Comparison of ENCODE assay signal across 8 cellular contexts in the genomic region with DNA sequence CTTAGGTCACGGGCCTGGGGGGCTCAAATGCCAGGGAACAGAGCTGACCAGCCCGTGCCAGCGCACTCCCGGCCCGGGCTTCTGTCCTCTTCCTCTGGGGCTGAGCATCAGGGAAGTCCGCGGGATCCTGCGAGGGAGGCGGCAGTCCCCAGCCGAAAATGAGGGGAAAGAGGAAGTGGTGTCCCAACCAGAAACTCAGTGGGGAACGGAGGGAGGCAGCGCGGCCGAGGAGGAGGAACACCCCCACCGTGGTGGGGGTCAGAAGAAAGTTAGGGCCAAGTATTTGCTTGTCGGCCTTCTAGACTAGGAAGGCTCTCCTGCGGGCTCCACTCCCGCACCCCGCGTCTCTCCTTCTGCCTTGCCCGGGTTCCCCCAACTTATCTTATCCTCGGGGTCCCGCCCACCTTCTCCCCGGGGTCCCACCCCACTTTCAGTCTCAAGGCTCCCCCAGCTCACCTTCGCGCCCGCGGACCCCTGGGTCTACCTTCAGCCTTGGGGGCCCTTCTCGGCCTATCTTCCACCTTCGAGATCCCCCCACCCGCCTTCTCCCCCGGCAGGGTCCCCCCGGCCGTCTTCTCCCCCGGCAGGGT. TPM values are rescaled to one million over a fixed set of nuclear protein-coding genes. Genes with fewer than 3 reads are reported as not detected.
DNase-seq lines count a peak whose midpoint lies in the region; ATAC-seq and TF ChIP-seq lines count a peak whose summit lies in the region.

No MANE protein-coding gene starts in this region.

- H2AK5ac ChIP-seq in neuronal stem cell (ENCODE audit: low read depth, low read length) = peak overlapping the region; percentile 93

- no peak for TF ChIP-seq EP300 in gastroesophageal sphincter (IDR thresholded peaks at IDR 0.05)
- no peak for TF ChIP-seq EP300 in upper lobe of left lung (IDR thresholded peaks at IDR 0.05)

- H3K27ac ChIP-seq in Peyer's patch = peak overlapping the region; percentile 81 to 95 (median 90)
- peak overlapping the region; percentile 93 to 96 (median 94) for H3K27ac ChIP-seq in gastroesophageal sphincter
- no peak overlapping the region for H3K27ac ChIP-seq in neuronal stem cell (replicated peaks; ENCODE audit: low read length)
- peak overlapping the region; percentile 94 to 98 (median 96) for H3K27ac ChIP-seq in upper lobe of left lung

- peaks cover 17% of the 10 kb centered on the region for H3K79me1 ChIP-seq in neuronal stem cell (ENCODE audit: low read depth, low read length)

- peak overlapping the region; percentile 95 for H3K4me2 ChIP-seq in neuronal stem cell (ENCODE audit: insufficient read depth, low read length, poor library complexity, severe bottlenecking)

- peak overlapping the region; percentile 62 for H2BK5ac ChIP-seq in neuronal stem cell (ENCODE audit: low read length)

- peak overlapping the region; percentile 49; the same call in 1 of the 2 replicates for H3K9ac ChIP-seq in ES-I3 (ENCODE audit: low read depth, low read length)
- H3K9ac ChIP-seq in neuronal stem cell (ENCODE audit: low read depth, low read length, poor library complexity) = peak overlapping the region; percentile 89

- H3K36me3 ChIP-seq in ES-I3 (ENCODE audit: insufficient read depth, low read length) (no peaks in the 10 kb centered on the region), Peyer's patch (no peaks in the 10 kb centered on the region), gastroesophageal sphincter (no peaks in the 10 kb centered on the region), neuronal stem cell (replicated peaks in 1 of 2; ENCODE audit: control insufficient read depth in 2 of 2, insufficient read depth in 2 of 2, low read length in 2 of 2) (peaks cover 0 to 2% of the 10 kb centered on the region in 2 donors), upper lobe of left lung (no peaks in the 10 kb centered on the region)

- TF ChIP-seq POLR2A in Peyer's patch (IDR thresholded peaks at IDR 0.05) (peak in 1 of 2 donors; percentile 28), gastroesophageal sphincter (IDR thresholded peaks at IDR 0.05) (no peak), upper lobe of left lung (IDR thresholded peaks at IDR 0.05) (peak in 2 of 4 donors; percentile 25 to 64)

- WGBS in gastroesophageal sphincter (ENCODE audit: low coverage in 1 of 2), 2 donors = 0 to 1% methylated on average over 7 to 21 of the region's 35 CpGs
- no CpG with 5 or more reads among the region's 35 CpGs for WGBS in neuronal stem cell (ENCODE audit: extremely low coverage in 2 of 2, insufficient read length in 2 of 2, insufficient replicate concordance in 1 of 2), 2 donors
- WGBS in upper lobe of left lung, 2 donors = 0% methylated on average over 33 of the region's 35 CpGs

- no peaks in the 10 kb centered on the region for H3K27me3 ChIP-seq in Peyer's patch
- no peaks in the 10 kb centered on the region for H3K27me3 ChIP-seq in gastroesophageal sphincter
- H3K27me3 ChIP-seq in neuronal stem cell (ENCODE audit: control insufficient read depth in 3 of 3, insufficient read depth in 3 of 3, low read depth in 1 of 3, low read length in 3 of 3) = no peaks in the 10 kb centered on the region
- H3K27me3 ChIP-seq in upper lobe of left lung = no peaks in the 10 kb centered on the region

- H3K4me1 ChIP-seq in ES-I3 (ENCODE audit: insufficient read depth, low read length) (peaks cover 21% of the 10 kb centered on the region; the same call in 1 of the 2 replicates), Peyer's patch (peaks cover 0 to 46% (median 12%) of the 10 kb centered on the region in 4 donors), gastroesophageal sphincter (peaks cover 0 to 53% (median 40%) of the 10 kb centered on the region in 3 donors), neuronal stem cell (ENCODE audit: control insufficient read depth in 2 of 2, insufficient read depth in 1 of 2, low read depth in 1 of 2, low read length in 2 of 2) (peaks cover 11% of the 10 kb centered on the region in 2 donors), upper lobe of left lung (peaks cover 33 to 49% (median 36%) of the 10 kb centered on the region in 4 donors)

- DNase-seq in Peyer's patch (peak; percentile 73 to 78 (median 74)), neuronal stem cell (ENCODE audit: low spot score) (peak; percentile 6), upper lobe of left lung (peak; percentile 64 to 86), SK-N-DZ (ENCODE audit: low spot score) (no peak)
- DNase-seq in activated effector memory CD4-positive, alpha-beta T cell treated with Interleukin-2 at 50 U/mL for 16 hours = peak; percentile 40

- H3K14ac ChIP-seq in neuronal stem cell (ENCODE audit: low read length) = peak overlapping the region; percentile 94

- H3K23ac ChIP-seq in neuronal stem cell (ENCODE audit: low read depth, low read length, poor library complexity) = peak overlapping the region; percentile 75

- peak overlapping the region; percentile 94 for H2AFZ ChIP-seq in neuronal stem cell (ENCODE audit: low read length)

- H3K9me3 ChIP-seq in ES-I3 (ENCODE audit: control insufficient read depth, insufficient read depth, low read length) (no peaks in the 10 kb centered on the region), Peyer's patch (no peaks in the 10 kb centered on the region), gastroesophageal sphincter (no peaks in the 10 kb centered on the region), neuronal stem cell (replicated peaks in 1 of 2; ENCODE audit: control insufficient read depth in 2 of 2, insufficient read depth in 1 of 2, low read depth in 1 of 2, low read length in 2 of 2) (peaks cover 0 to 14% of the 10 kb centered on the region in 2 donors), upper lobe of left lung (no peaks in the 10 kb centered on the region)

- TF ChIP-seq CTCF in Peyer's patch (IDR thresholded peaks at IDR 0.05) (no peak), gastroesophageal sphincter (IDR thresholded peaks at IDR 0.05) (no peak), upper lobe of left lung (IDR thresholded peaks at IDR 0.05) (no peak)

- peak; percentile 32 for ATAC-seq in HG02610 (IDR thresholded peaks at IDR 0.05; ENCODE audit: unreplicated experiment)
- peak; percentile 45 for ATAC-seq in gastroesophageal sphincter
- ATAC-seq in upper lobe of left lung (ENCODE audit: low FRiP score in 2 of 2) = peak; percentile 27 to 69

- no peak overlapping the region for H2BK15ac ChIP-seq in neuronal stem cell (ENCODE audit: low read length)

- H4K91ac ChIP-seq in neuronal stem cell (ENCODE audit: low read depth, low read length, poor library complexity) = peak overlapping the region; percentile 96

- no peak overlapping the region for H4K8ac ChIP-seq in neuronal stem cell (ENCODE audit: low read depth, low read length)

- no peak overlapping the region for H3K4ac ChIP-seq in neuronal stem cell (ENCODE audit: low read length)

- H3K4me3 ChIP-seq in Peyer's patch = peak overlapping the region; percentile 78 to 99 (median 94)
- peak overlapping the region; percentile 91 to 93 for H3K4me3 ChIP-seq in gastroesophageal sphincter
- peak overlapping the region; percentile 88 to 93 for H3K4me3 ChIP-seq in neuronal stem cell (ENCODE audit: low read length in 2 of 2)
- H3K4me3 ChIP-seq in upper lobe of left lung = peak overlapping the region; percentile 31 to 97 (median 79)

- peak overlapping the region; percentile 68 for H2BK120ac ChIP-seq in neuronal stem cell (ENCODE audit: low read depth, low read length)

- H3K18ac ChIP-seq in neuronal stem cell (ENCODE audit: low read length) = peak overlapping the region; percentile 96

- no peak overlapping the region for H2BK12ac ChIP-seq in neuronal stem cell (ENCODE audit: low read length)

RNA-seq across cellular contexts. Expression of a gene that starts 0.6 kb away (rescaled TPM):
- 10 to 100 TPM; 12.3 to 26.4 (median 19.5) TPM for total RNA-seq in Peyer's patch
- 10 to 100 TPM; 37.2 to 51.2 (median 39.2) TPM for total RNA-seq in gastroesophageal sphincter
- polyA plus RNA-seq in neuronal stem cell (2013, experiment 1 of 2) = 19.9 TPM
- 19.8 TPM for polyA plus RNA-seq in neuronal stem cell (2013, experiment 2 of 2)
- 10 to 100 TPM; 33.6 to 41.7 (median 37.9) TPM for total RNA-seq in upper lobe of left lung
- 19.9 and 24.4 TPM in 2 replicates for polyA plus RNA-seq in SK-N-DZ (2014; cell fraction: cytosol; rRNA removed)
- 21.9 and 23.1 TPM in 2 replicates for polyA plus RNA-seq in SK-N-DZ (2014; cell fraction: nucleus; rRNA removed)
